ENCODE assay signal across 26 cellular contexts in the genomic region with DNA sequence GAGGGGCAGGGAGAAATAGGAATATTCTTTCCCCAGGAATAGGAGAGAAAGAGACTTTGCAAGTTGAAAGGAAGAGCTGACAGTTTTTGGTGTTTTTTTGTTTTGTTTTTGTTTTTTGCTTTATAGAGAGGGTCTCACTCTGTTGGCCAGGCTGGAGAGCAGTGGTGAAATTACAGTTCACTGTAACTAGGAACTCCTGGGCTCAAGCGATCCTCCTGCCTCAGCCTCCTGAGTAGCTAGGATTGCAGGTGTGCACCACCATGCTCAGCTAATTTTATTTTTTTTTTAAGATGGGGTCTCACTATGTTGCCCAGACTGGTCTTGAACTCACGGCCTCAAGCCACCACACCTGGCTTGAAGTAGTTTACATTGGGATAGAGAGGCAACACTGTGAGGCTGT.
"Had no signal": no experiment of that assay in that cellular context is flagged by ENCODE, and none has a peak within 500 bp of the region (broad histone marks: within the 10 kb centered on the region; RNA-seq: fewer than 3 reads in every experiment).

No MANE protein-coding gene starts in this region.

- H3K4me1 ChIP-seq: stomach, suprapubic skin, testis, thyroid gland, tibial artery, tibial nerve, transverse colon, upper lobe of right lung, uterus, vagina had no signal

- H3K4me3 ChIP-seq: stomach, suprapubic skin, testis, thoracic aorta, thyroid gland, tibial artery, tibial nerve, transverse colon, upper lobe of right lung, uterus, vagina had no signal

- H3K36me3 ChIP-seq: stomach, suprapubic skin, thoracic aorta, thyroid gland, tibial artery, tibial nerve, transverse colon, upper lobe of right lung, uterus, vagina had no signal

- H3K9me3 ChIP-seq: stomach, suprapubic skin, testis, thoracic aorta, thyroid gland, tibial artery, tibial nerve, transverse colon, upper lobe of right lung, uterus, vagina had no signal

- ATAC-seq: stimulated activated effector memory CD8-positive, alpha-beta T cell treated with anti-CD3 and anti-CD28 coated beads, Interleukin-12 subunit alpha, Interleukin-12 subunit beta, amount 100 ng/mL, for 72 hours; stimulated activated memory B cell treated with anti-CD40 and anti-IgM and Interleukin-4, amounts not matched to agents 10 μg/mL and 1 μg/mL and 100 μg/mL, for 72 hours; stimulated activated naive B cell treated with anti-CD40 and anti-IgM and Interleukin-4, amounts not matched to agents 10 μg/mL and 1 μg/mL and 100 μg/mL, for 72 hours; stimulated activated naive CD8-positive, alpha-beta T cell treated with anti-CD3 and anti-CD28 coated beads, Interleukin-15, amount 100 ng/mL, for 72 hours; stimulated activated naive CD8-positive, alpha-beta T cell treated with anti-CD3 and anti-CD28 coated beads, Interleukin-15, Interleukin-2, amounts not matched to agents 100 U/mL and 50 U/mL, for 24 hours; upper lobe of right lung had no signal

- H3K27ac ChIP-seq: stomach, suprapubic skin, testis, thoracic aorta, thyroid gland, tibial artery, tibial nerve, transverse colon, upper lobe of right lung, uterus, vagina had no signal

- FAIRE-seq: urothelium cell line had no signal

- H3K27me3 ChIP-seq: stomach, suprapubic skin, testis, thyroid gland, tibial artery, tibial nerve, transverse colon, upper lobe of right lung, uterus, vagina had no signal

- DNase-seq: stimulated activated CD4-positive, alpha-beta T cell treated with anti-CD3 and anti-CD28 coated beads, Interleukin-2, amount 100 ng/mL, for 48 hours; stimulated activated CD4-positive, alpha-beta T cell treated with anti-CD3 and anti-CD28 coated beads, Interleukin-4, amount 100 ng/mL, for 1 hour; stimulated activated CD4-positive, alpha-beta T cell treated with anti-CD3 and anti-CD28 coated beads, Interleukin-4, amount 100 ng/mL, for 24 hours; stimulated activated CD4-positive, alpha-beta T cell treated with anti-CD3 and anti-CD28 coated beads, Interleukin-4, amount 100 ng/mL, for 4 hours; stimulated activated CD8-positive, alpha-beta memory T cell treated with anti-CD3 and anti-CD28 coated beads, Interleukin-4, amount 100 ng/mL, for 48 hours; stimulated activated naive B cell treated with anti-CD40 and anti-IgM and Interleukin-4, amounts not matched to agents 10 μg/mL and 1 μg/mL and 100 μg/mL, for 72 hours; stimulated activated naive CD4-positive, alpha-beta T cell; stimulated activated naive CD4-positive, alpha-beta T cell treated with Interleukin-2 at 50 U/mL for 16 hours; stimulated activated naive CD8-positive, alpha-beta T cell treated with anti-CD3 and anti-CD28 coated beads, Interleukin-15, amount 100 ng/mL, for 72 hours; stimulated activated naive CD8-positive, alpha-beta T cell treated with anti-CD3 and anti-CD28 coated beads, Interleukin-15, Interleukin-2, amounts not matched to agents 100 U/mL and 50 U/mL, for 24 hours; stomach; substantia nigra; testis; thyroid gland; tibial artery; transverse colon; trophoblast cell; upper lobe of right lung; uterus had no signal
